In genomic region chr2:54524236-54524991, GRCh38 we compare ENCODE assay signal across 8 cellular contexts.
A peak's percentile ranks its signal among the peaks of the same experiment; 100 is the strongest.
DNase-seq lines count a peak whose midpoint lies in the region; ATAC-seq and TF ChIP-seq lines count a peak whose summit lies in the region.
"Had no signal": no experiment of that assay in that cellular context is flagged by ENCODE, and none has a peak within 500 bp of the region (broad histone marks: within the 10 kb centered on the region; RNA-seq: fewer than 3 reads in every experiment).

No MANE protein-coding gene starts in this region.

- H3K9ac ChIP-seq in GM23248 (no peak overlapping the region), mammary epithelial cell (ENCODE audit: insufficient read depth, low read length) (peak overlapping the region; percentile 14)

- intact Hi-C loops in mammary epithelial cell (cut with micrococcal nuclease) = loop anchor here (5.0 kb wide), 2 partner anchors 108 to 313 kb away; no protein-coding TSS in a partner anchor
- intact Hi-C loops in sciatic nerve (cut with DNase I) = no loop called here

- dilution Hi-C loops in mammary epithelial cell (cut with HindIII; ENCODE audit: low sequenced_read_pairs) = no loop called here

- WGBS in GM23248 (ENCODE audit: low coverage in 1 of 2, low lambda C conversion rate in 2 of 2, missing lambda C conversion rate in 2 of 2), 2 experiments = 74 to 76% methylated on average over 13 of the region's 13 CpGs
- 82% methylated on average over 13 of the region's 13 CpGs for WGBS in mammary epithelial cell (ENCODE audit: low coverage, missing lambda C conversion rate)

- H3K79me2 ChIP-seq in GM23248 (ENCODE audit: insufficient read depth) (peaks cover 82% of the 10 kb centered on the region), mammary epithelial cell (ENCODE audit: insufficient read depth, low read length) (peaks cover 34% of the 10 kb centered on the region)

- peaks cover 14% of the 10 kb centered on the region; the same call in 1 of the 2 replicates for H3K36me3 ChIP-seq in GM23248 (ENCODE audit: low read depth)
- peaks cover 5% of the 10 kb centered on the region for H3K36me3 ChIP-seq in mammary epithelial cell (ENCODE audit: insufficient read depth, low read length)
- H3K36me3 ChIP-seq: neutrophil had no signal

- no peaks in the 10 kb centered on the region for H4K20me1 ChIP-seq in GM23248 (ENCODE audit: insufficient read depth)
- H4K20me1 ChIP-seq in mammary epithelial cell (ENCODE audit: insufficient read depth, low read length) = no peaks in the 10 kb centered on the region

- peaks cover 57% of the 10 kb centered on the region for H3K4me1 ChIP-seq in GM23248 (ENCODE audit: insufficient read depth)
- H3K4me1 ChIP-seq in mammary epithelial cell (ENCODE audit: insufficient read depth, low read length) = peaks cover 41% of the 10 kb centered on the region

- no peak for TF ChIP-seq CTCF in mammary epithelial cell (conservative IDR thresholded peaks at IDR 0.05 in 1 of 2, IDR thresholded peaks at IDR 0.05 in 1 of 2; ENCODE audit: extremely low read depth in 1 of 2, insufficient read depth in 1 of 2, low read depth in 1 of 2, low read length in 2 of 2)

- H3K9me2 ChIP-seq in GM23248 (ENCODE audit: insufficient read depth) = no peaks in the 10 kb centered on the region

- no peak overlapping the region for H3K4me3 ChIP-seq in GM23248
- H3K4me3 ChIP-seq in mammary epithelial cell (replicated peaks in 1 of 3; ENCODE audit: insufficient read depth in 1 of 3, low read depth in 2 of 3, low read length in 3 of 3) = no peak overlapping the region

- no peak overlapping the region for H3K4me2 ChIP-seq in GM23248 (ENCODE audit: unreplicated experiment)
- peak overlapping the region; percentile 22 for H3K4me2 ChIP-seq in mammary epithelial cell (ENCODE audit: insufficient read depth, low read depth, low read length)

- H3K27me3 ChIP-seq in GM23248 (replicated peaks; ENCODE audit: insufficient read depth) (no peaks in the 10 kb centered on the region), mammary epithelial cell (ENCODE audit: insufficient read depth, low read length) (no peaks in the 10 kb centered on the region)
- H3K27me3 ChIP-seq: neutrophil had no signal

- no TSS peak for BruUV-seq in mammary epithelial cell (replicated peaks; lab: Mats Ljungman, UMichigan)

- H3F3A ChIP-seq in GM23248 (ENCODE audit: insufficient read depth) = peaks cover 35% of the 10 kb centered on the region

- ATAC-seq in GM18502 (IDR thresholded peaks at IDR 0.05; ENCODE audit: poor library complexity, unreplicated experiment) (peak; percentile 73), sciatic nerve (peak; percentile 69)

- H2AFZ ChIP-seq in GM23248 (no peak overlapping the region), mammary epithelial cell (ENCODE audit: low read depth, low read length) (peak overlapping the region; percentile 44)

- in situ Hi-C loops in GM23248 (cut with MboI) = no loop called here
- in situ Hi-C loops in mammary epithelial cell (cut with MboI; ENCODE audit: low sequenced_read_pairs in 2 of 2) = loop anchor here in 1 of 2 donors (10.0 to 25.0 kb wide), 3 partner anchors 180 to 412 kb away; partner anchors contain the start of gene ACYP2

- H3K9me3 ChIP-seq in GM23248 (ENCODE audit: low read depth) = no peaks in the 10 kb centered on the region
- no peaks in the 10 kb centered on the region for H3K9me3 ChIP-seq in mammary epithelial cell (replicated peaks; ENCODE audit: insufficient read depth, low read length)
- H3K9me3 ChIP-seq: neutrophil had no signal

- DNase-seq in GM23248 (peak; percentile 67), NCI-H187 treated with DMSO at 0.1 percent for 48 hours (lab: John Stamatoyannopoulos, UW) (peak; percentile 43), mammary epithelial cell (peak; percentile 59), sciatic nerve (ENCODE audit: low spot score) (no peak), NCI-H1105 treated with DMSO at 0.1 percent for 48 hours (lab: John Stamatoyannopoulos, UW) (no peak), C1 segment of cervical spinal cord (lab: John Stamatoyannopoulos, UW) (no peak)

- CTCF ChIA-PET in mammary epithelial cell (lab: Charles Lee; ENCODE audit: low non-redundant PET) = interaction anchor here (0.6 to 1.0 kb wide), 3 partner anchors 34 to 181 kb away, joined by 4 to 7 read pairs (median 4); no protein-coding TSS in a partner anchor

- H3K27ac ChIP-seq in GM23248 (no peak overlapping the region), mammary epithelial cell (ENCODE audit: insufficient read depth, low read depth, low read length) (peak overlapping the region; percentile 70)
- H3K27ac ChIP-seq: neutrophil had no signal

Comparison
In these comparisons a context has a peak if more than half of its experiments do, and no peak if none do; other contexts are left out.
1. DNase-seq: peak in GM23248 (single experiment), NCI-H187 treated with DMSO at 0.1 percent for 48 hours (single experiment) and mammary epithelial cell (single experiment); none in sciatic nerve (single experiment), NCI-H1105 treated with DMSO at 0.1 percent for 48 hours (single experiment) and C1 segment of cervical spinal cord (0 of 14).